ENCODE assay signal across 29 cellular contexts in genomic region chr19:35940078-35940775, GRCh38. TPM values are rescaled to one million over a fixed set of nuclear protein-coding genes. Genes with fewer than 3 reads are reported as not detected.
"Had no signal": no experiment of that assay in that cellular context is flagged by ENCODE, and none has a peak within 500 bp of the region (broad histone marks: within the 10 kb centered on the region; RNA-seq: fewer than 3 reads in every experiment).

No MANE protein-coding gene starts in this region.

- H3K4me3 ChIP-seq: coronary artery, MG63, Peyer's patch, SJSA1 had no signal

- H3K9me3 ChIP-seq: MG63, Peyer's patch, SJSA1 had no signal

- H3K27me3 ChIP-seq: Peyer's patch, SJSA1 had no signal

- H3K36me3 ChIP-seq: MG63, SJSA1 had no signal

- DNase-seq: activated CD4-positive, alpha-beta T cell treated with anti-CD3 and anti-CD28 coated beads for 48 hours; activated CD4-positive, alpha-beta T cell treated with anti-CD3 and anti-CD28 coated beads, Interleukin-2, amount 50 U/mL, for 4 hours; activated CD4-positive, CD25-positive, alpha-beta regulatory T cell treated with anti-CD3 and anti-CD28 coated beads, Interleukin-2, amount 50 U/mL, for 72 hours; activated CD8-positive, alpha-beta T cell treated with anti-CD3 and anti-CD28 coated beads, Interleukin-2, amount 10 ng/mL, durations not matched to agents 7 days and 5 days; activated effector memory CD4-positive, alpha-beta T cell treated with Interleukin-2 at 50 U/mL for 16 hours; activated naive CD4-positive, alpha-beta T cell; activated T-cell treated with anti-CD3 and anti-CD28 coated beads, Interleukin-2, amount 50 U/mL, for 24 hours; central memory CD4-positive, alpha-beta T cell; MG63; MV-4-11; NCI-H1092 treated with DMSO at 0.1 percent for 48 hours; NCI-H1417 treated with DMSO at 0.1 percent for 48 hours; NCI-H1694; NCI-H2029; NCI-H2107; NCI-H2171 treated with DMSO at 0.1 percent for 48 hours; NCI-H345; NCI-H510A; NCI-H526 treated with DMSO at 0.1 percent for 48 hours; NK-92 treated with Interleukin-12 subunit alpha and Interleukin-12 subunit beta, amount 100 ng/mL, for 24 hours; Peyer's patch; SHP77; SW 1271; T-helper 9 cell had no signal

- FAIRE-seq: bronchial epithelial cell had no signal

- H3K27ac ChIP-seq: coronary artery, Peyer's patch, SJSA1 had no signal

RNA-seq across cellular contexts. Expression of gene TYROBP, which starts 32.1 kb away (rescaled TPM):
- total RNA-seq: activated T-helper 1 cell treated with anti-CD3 and anti-CD28 coated beads, Interleukin-12 subunit alpha, Interleukin-12 subunit beta, Interleukin-2, Interleukin-4 antibody, amounts not matched to agents 30 ng/mL and 10 ng/mL and 1 ng/mL, durations not matched to agents 14 hours and 24 hours and 36 hours; bronchial epithelial cell; chondrocyte; SJSA1 had no signal

RNA-seq across cellular contexts. Expression of gene HCST, which starts 37.9 kb away (rescaled TPM):
- total RNA-seq: SJSA1 had no signal
